ENCODE assay signal across 1 cellular context in genomic region chr19:50333235-50333736, GRCh38.
A peak's percentile ranks its signal among the peaks of the same experiment; 100 is the strongest.
TF ChIP-seq lines count a peak whose summit lies in the region.

No MANE protein-coding gene starts in this region.

TF ChIP-seq in K562, 482 proteins besides CTCF, POLR2A, EP300 and RAD21 (continued from another document and continues in another):
- TF ChIP-seq TRIM25 (IDR thresholded peaks at IDR 0.05; ENCODE audit: borderline replicate concordance) = no peak
- no peak for TF ChIP-seq ZNF507 (tag; conservative IDR thresholded peaks at IDR 0.05)
- TF ChIP-seq SIRT6 (IDR thresholded peaks at IDR 0.05; ENCODE audit: low read depth, low read length) = no peak
- no peak for TF ChIP-seq KAT7 (CRISPR knock-in tag; IDR thresholded peaks at IDR 0.05; ENCODE audit: borderline replicate concordance)
- TF ChIP-seq ZNF274 (IDR thresholded peaks at IDR 0.05; ENCODE audit: borderline replicate concordance, low read depth, low read length) = no peak
- no peak for TF ChIP-seq PPARD (CRISPR knock-in tag; IDR thresholded peaks at IDR 0.05)
- TF ChIP-seq SUPT5H (IDR thresholded peaks at IDR 0.05) = no peak
- no peak for TF ChIP-seq NFATC3 (IDR thresholded peaks at IDR 0.05)
- TF ChIP-seq PTTG1 (tag; IDR thresholded peaks at IDR 0.05; ENCODE audit: low read depth) = no peak
- no peak for TF ChIP-seq NR0B1 (IDR thresholded peaks at IDR 0.05; ENCODE audit: partially characterized antibody)
- no peak for TF ChIP-seq TFAM (CRISPR knock-in tag; conservative IDR thresholded peaks at IDR 0.05)
- TF ChIP-seq ARID4B (CRISPR knock-in tag; IDR thresholded peaks at IDR 0.05) = peak; percentile 47
- no peak for TF ChIP-seq DACH1 (IDR thresholded peaks at IDR 0.05; ENCODE audit: partially characterized antibody)
- peak in 1 of 2 experiments; percentile 75; a peak in 1 of 4 replicates for TF ChIP-seq KDM4B (IDR thresholded peaks at IDR 0.05; ENCODE audit: borderline replicate concordance in 2 of 2, low read depth in 1 of 2)
- peak in 1 of 3 experiments; percentile 39 for TF ChIP-seq YY1 (IDR thresholded peaks at IDR 0.05; ENCODE audit: borderline replicate concordance in 1 of 3, control insufficient read depth in 1 of 3, extremely low read depth in 1 of 3, insufficient read depth in 3 of 3, insufficient read length in 1 of 3, insufficient replicate concordance in 2 of 3, low read depth in 1 of 3, low read length in 2 of 3)
- TF ChIP-seq PTRF (tag; IDR thresholded peaks at IDR 0.05) = no peak
- TF ChIP-seq MCM2 (IDR thresholded peaks at IDR 0.05; ENCODE audit: low read depth) = no peak
- TF ChIP-seq PML (IDR thresholded peaks at IDR 0.05; ENCODE audit: low read length) = no peak
- TF ChIP-seq BRD9 (IDR thresholded peaks at IDR 0.05; ENCODE audit: low read depth, partially characterized antibody) = no peak
- TF ChIP-seq TCF3 (CRISPR knock-in tag; IDR thresholded peaks at IDR 0.05) = no peak
- TF ChIP-seq MEF2D (tag; conservative IDR thresholded peaks at IDR 0.05; ENCODE audit: low read depth) = no peak
- TF ChIP-seq ATF4 (CRISPR knock-in tag; IDR thresholded peaks at IDR 0.05) = no peak
- no peak for TF ChIP-seq CAMTA2 (CRISPR knock-in tag; conservative IDR thresholded peaks at IDR 0.05)
- no peak for TF ChIP-seq ZNF407 (IDR thresholded peaks at IDR 0.05; ENCODE audit: low read depth)
- TF ChIP-seq ARID3B (CRISPR knock-in tag; IDR thresholded peaks at IDR 0.05; ENCODE audit: borderline replicate concordance) = no peak
- TF ChIP-seq THAP7 (CRISPR knock-in tag; IDR thresholded peaks at IDR 0.05) = no peak
- no peak for TF ChIP-seq HOMEZ (CRISPR knock-in tag; IDR thresholded peaks at IDR 0.05)
- TF ChIP-seq ARID3A (IDR thresholded peaks at IDR 0.05; ENCODE audit: borderline replicate concordance, low read depth, low read length) = no peak
- 0 out of 2 replicates have a peak, but pooled peaks have one; percentile 26 for TF ChIP-seq SMARCA4 (IDR thresholded peaks at IDR 0.05)
- no peak for TF ChIP-seq GTF2A2 (tag; IDR thresholded peaks at IDR 0.05)
- no peak for TF ChIP-seq ZNF75A (CRISPR knock-in tag; IDR thresholded peaks at IDR 0.05)
- no peak for TF ChIP-seq TOE1 (IDR thresholded peaks at IDR 0.05; ENCODE audit: borderline replicate concordance)
- no peak for TF ChIP-seq TOE1 (CRISPR knock-in tag; IDR thresholded peaks at IDR 0.05; ENCODE audit: borderline replicate concordance, low read depth)
- no peak for TF ChIP-seq SAP30 (IDR thresholded peaks at IDR 0.05; ENCODE audit: borderline replicate concordance, insufficient read depth, low read depth, low read length, poor library complexity, severe bottlenecking)
- no peak for TF ChIP-seq ZNF785 (CRISPR knock-in tag; IDR thresholded peaks at IDR 0.05)
